8 cellular contexts compared by ENCODE assay signal in genomic region chr9:36597412-36598178, GRCh38. TPM values are rescaled to one million over a fixed set of nuclear protein-coding genes. Genes with fewer than 3 reads are reported as not detected.
DNase-seq lines count a peak whose midpoint lies in the region; ATAC-seq and TF ChIP-seq lines count a peak whose summit lies in the region.

No MANE protein-coding gene starts in this region.

- peak; percentile 44 to 52 for DNase-seq in AML-193 (lab: John Stamatoyannopoulos, UW)
- DNase-seq in SK-MEL-5 (ENCODE audit: low read depth, low spot score) = peak; percentile 68
- DNase-seq in hepatic stellate cell (ENCODE audit: low spot score) = peak; percentile 70
- no peak for DNase-seq in stimulated activated CD8-positive, alpha-beta memory T cell treated with anti-CD3 and anti-CD28 coated beads, Interleukin-4, amount 100 ng/mL, for 48 hours
- DNase-seq in CD4-positive, alpha-beta T cell = no peak
- no peak for DNase-seq in GDM1 (lab: John Stamatoyannopoulos, UW)

- H3K4me1 Mint-ChIP-seq in CD4-positive, alpha-beta T cell (ENCODE audit: low read depth) = no peaks in the 10 kb centered on the region

- H3K27me3 Mint-ChIP-seq in CD4-positive, alpha-beta T cell = no peaks in the 10 kb centered on the region

- peak; percentile 61 for ATAC-seq in GM18868 (IDR thresholded peaks at IDR 0.05; ENCODE audit: unreplicated experiment)
- no peak for ATAC-seq in CD4-positive, alpha-beta T cell (ENCODE audit: poor library complexity)
- no peak for ATAC-seq in GM21423 (IDR thresholded peaks at IDR 0.05; ENCODE audit: unreplicated experiment)

- CTCF ChIA-PET in CD4-positive, alpha-beta T cell (lab: Charles Lee) = interaction anchor here (0.7 kb wide), 2 partner anchors 19 to 40 kb away, joined by 3 read pairs; no protein-coding TSS in a partner anchor

- no peaks in the 10 kb centered on the region for H3K9me3 ChIP-seq in CD4-positive, alpha-beta T cell (ENCODE audit: control insufficient read depth, low read length)

- no peaks in the 10 kb centered on the region for H3K36me3 Mint-ChIP-seq in CD4-positive, alpha-beta T cell (ENCODE audit: low read depth)

- no peaks in the 10 kb centered on the region for H3K27me3 ChIP-seq in CD4-positive, alpha-beta T cell (ENCODE audit: control insufficient read depth, insufficient read depth, low read length)

- in situ Hi-C loops in SK-MEL-5 (cut with HindIII; ENCODE audit: low pct_unique_long_range_greater_than_20kb, low sequenced_read_pairs) = no loop called here

- H3K27ac ChIP-seq in CD4-positive, alpha-beta T cell (ENCODE audit: low read depth, low read length) = no peak overlapping the region

- POLR2A ChIA-PET in CD4-positive, alpha-beta T cell (lab: Charles Lee) = interaction anchor here (0.6 kb wide), 2 partner anchors 23 to 72 kb away, joined by 3 to 4 read pairs; no protein-coding TSS in a partner anchor

- H3K9me3 Mint-ChIP-seq in CD4-positive, alpha-beta T cell = no peaks in the 10 kb centered on the region

- intact Hi-C loops in CD4-positive, alpha-beta T cell (cut with DNase I, micrococcal nuclease) = no loop called here

- no peak overlapping the region for H3K27ac Mint-ChIP-seq in CD4-positive, alpha-beta T cell

- no peak overlapping the region for H3K4me3 Mint-ChIP-seq in CD4-positive, alpha-beta T cell

- no peak for TF ChIP-seq CTCF in CD4-positive, alpha-beta T cell (IDR thresholded peaks at IDR 0.05)

RNA-seq across cellular contexts. Expression of gene MELK, which starts 24.9 kb away (rescaled TPM):
- total RNA-seq in SK-MEL-5 (2014; rRNA removed; shearing (Covaris generic)) = 25.7 and 27.0 TPM in 2 replicates
- 16.9 and 24.0 TPM in 2 replicates for polyA plus RNA-seq in SK-MEL-5 (2015; cell fraction: cytosol; rRNA removed)
- 21.6 and 27.0 TPM in 2 replicates for polyA plus RNA-seq in SK-MEL-5 (2015; cell fraction: nucleus; rRNA removed)
- under 1 TPM; 0.42 to 0.47 TPM for total RNA-seq in CD4-positive, alpha-beta T cell

Comparison
In these comparisons a context has a peak if more than half of its experiments do, and no peak if none do; other contexts are left out.
1. DNase-seq: peak in AML-193 (2 of 2), SK-MEL-5 (single experiment) and hepatic stellate cell (single experiment); none in stimulated activated CD8-positive, alpha-beta memory T cell treated with anti-CD3 and anti-CD28 coated beads, Interleukin-4, amount 100 ng/mL, for 48 hours (single experiment), CD4-positive, alpha-beta T cell (0 of 10) and GDM1 (single experiment).
2. RNA of gene MELK, which starts 24.9 kb away (total RNA-seq): 25.7 to 27.0 TPM in SK-MEL-5; 0.42 to 0.47 TPM in CD4-positive, alpha-beta T cell; every median in the first group is over 10 times any median in the second.